Comparison of ENCODE assay signal across 8 cellular contexts in the genomic region with DNA sequence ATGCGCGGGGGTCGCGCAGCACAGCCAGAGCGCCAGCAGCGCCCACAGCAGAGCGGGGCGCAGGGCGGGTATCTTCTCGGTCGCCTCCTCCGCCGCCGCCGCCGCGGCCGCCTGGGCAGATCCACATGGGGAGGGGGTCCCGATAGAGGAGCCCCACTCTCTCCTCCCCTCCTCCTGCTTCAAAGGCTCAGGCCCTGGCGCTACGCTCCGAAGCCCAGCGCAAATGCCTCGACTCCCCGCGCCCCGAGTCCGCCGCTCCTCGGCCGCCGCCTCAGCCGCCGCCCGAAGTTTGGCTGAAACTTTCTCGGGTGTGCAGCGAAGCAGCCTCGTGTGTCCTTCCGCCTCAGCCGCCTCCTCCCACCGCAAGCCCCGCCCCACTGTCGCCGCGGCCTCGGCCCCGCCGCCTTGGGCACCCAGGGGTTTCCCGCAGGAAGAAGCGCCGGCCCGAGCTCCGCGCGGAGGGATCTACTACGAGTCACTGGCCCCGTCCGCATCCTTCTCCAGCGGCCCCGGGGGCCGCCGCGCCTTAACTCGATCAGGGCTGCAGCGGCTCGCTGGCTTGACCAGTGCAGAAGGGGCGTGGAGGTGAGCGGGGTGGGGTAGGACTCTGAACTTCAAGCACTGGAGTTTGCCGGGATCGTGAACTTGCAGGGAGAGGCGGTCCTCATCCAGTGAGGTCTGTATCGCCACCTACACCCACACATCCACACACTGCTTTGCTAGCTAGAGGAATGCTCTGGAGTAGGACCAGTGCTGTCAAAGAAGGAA. TPM values are rescaled to one million over a fixed set of nuclear protein-coding genes. Genes with fewer than 3 reads are reported as not detected.
DNase-seq lines count a peak whose midpoint lies in the region; ATAC-seq and TF ChIP-seq lines count a peak whose summit lies in the region.
"Not testable (repeated sequence)": the region's sequence is repeated elsewhere in the genome, so short reads cannot be mapped to it uniquely, and the experiment has no call there.

A gene (minus strand): TSS at position 312 of the 768 bp plus-strand sequence. CDS start 39,684 bp downstream, outside the sequence.

- peak within 1 kb of the TSS; percentile 61 for H3K4me2 ChIP-seq in trophoblast cell (ENCODE audit: low read length)

- WGBS in trophoblast cell (ENCODE audit: extremely low coverage, insufficient coverage, insufficient read length), result no CpG with 5 or more reads among the region's 72 CpGs

- H3K9ac ChIP-seq in trophoblast cell (ENCODE audit: low read length), result not testable (repeated sequence)

- peak within 1 kb of the TSS; percentile 66 for H3K27ac ChIP-seq in C4-2B
- not testable (repeated sequence) for H3K27ac ChIP-seq in trophoblast cell (ENCODE audit: low read depth, low read length)

- peak within 1 kb of the TSS; percentile 75 for H3K18ac ChIP-seq in trophoblast cell (ENCODE audit: low read length)

- not testable (repeated sequence) for TF ChIP-seq CTCF in C4-2B (conservative IDR thresholded peaks at IDR 0.05)

- H3K36me3 ChIP-seq in trophoblast cell (ENCODE audit: control insufficient read depth in 1 of 2, insufficient read depth in 2 of 2, low read length in 2 of 2), result not testable (repeated sequence)

- H4K12ac ChIP-seq in trophoblast cell (ENCODE audit: low read depth, low read length), result not testable (repeated sequence)

- peak within 1 kb of the TSS; percentile 93 for H4K8ac ChIP-seq in trophoblast cell (ENCODE audit: low read depth, low read length)

- not testable (repeated sequence) for H3K4me1 ChIP-seq in trophoblast cell (ENCODE audit: control insufficient read depth in 1 of 2, insufficient read depth in 2 of 2, low read length in 2 of 2)

- H3K23ac ChIP-seq in trophoblast cell (ENCODE audit: low read length), result not testable (repeated sequence)

- H3K79me1 ChIP-seq in trophoblast cell (ENCODE audit: low read length), result not testable (repeated sequence)

- H3K9me3 ChIP-seq in iPS-18c (ENCODE audit: control insufficient read depth, insufficient read depth, low read length); trophoblast cell (ENCODE audit: insufficient read depth, low read depth, low read length): not testable (repeated sequence)

- not testable (repeated sequence) for H3K4ac ChIP-seq in trophoblast cell (ENCODE audit: low read depth, low read length)

- DNase-seq in T follicular helper cell (ENCODE audit: low read depth) (peak; percentile 20), dermis blood vessel endothelial cell (peak; percentile 0), trophoblast cell (peak in 1 of 2 donors; percentile 0)
- DNase-seq in activated T-cell treated with anti-CD3 and anti-CD28 coated beads, Interleukin-2, amount 50 U/mL, for 48 hours, result peak; percentile 74 to 75
- DNase-seq in stimulated activated CD8-positive, alpha-beta memory T cell treated with anti-CD3 and anti-CD28 coated beads, Interleukin-7, amount 100 ng/mL, for 4 hours (ENCODE audit: low read depth in 2 of 2), result peak; percentile 1 to 24

- H2BK5ac ChIP-seq in trophoblast cell (ENCODE audit: low read depth, low read length, poor library complexity), result peak within 1 kb of the TSS; percentile 40

- H3K4me3 ChIP-seq in iPS-18c (ENCODE audit: insufficient read depth, low read depth, low read length), result peak within 1 kb of the TSS; percentile 57; the same call in 1 of the 2 replicates
- H3K4me3 ChIP-seq in trophoblast cell (ENCODE audit: low read depth, low read length), result peak within 1 kb of the TSS; percentile 80

- not testable (repeated sequence) for H2BK120ac ChIP-seq in trophoblast cell (ENCODE audit: insufficient read depth, low read length, poor library complexity)

- H3K79me2 ChIP-seq in trophoblast cell (ENCODE audit: control insufficient read depth, insufficient read depth, low read length, poor library complexity), result not testable (repeated sequence)

- not testable (repeated sequence) for H2BK12ac ChIP-seq in trophoblast cell (ENCODE audit: low read length)

- H4K91ac ChIP-seq in trophoblast cell (ENCODE audit: low read depth, low read length), result peak within 1 kb of the TSS; percentile 68

- not testable (repeated sequence) for H3K27me3 ChIP-seq in trophoblast cell (ENCODE audit: insufficient read depth, low read length)

- H2AFZ ChIP-seq in trophoblast cell (ENCODE audit: insufficient read depth, low read length, poor library complexity), result peak within 1 kb of the TSS; percentile 78

- not testable (repeated sequence) for H2AK5ac ChIP-seq in trophoblast cell (ENCODE audit: low read length)

- peak; percentile 60 for ATAC-seq in HG02759 (IDR thresholded peaks at IDR 0.05; ENCODE audit: unreplicated experiment)

- peak within 1 kb of the TSS; percentile 79 for H3K14ac ChIP-seq in trophoblast cell (ENCODE audit: low read length)

RNA-seq across cellular contexts. Expression of the gene that starts here (rescaled TPM):
- total RNA-seq in dermis blood vessel endothelial cell, result 7.5 TPM in 2 replicates
- polyA plus RNA-seq in trophoblast cell (2013), result 9.1 and 9.5 TPM in 2 replicates
